Comparison of ENCODE assay signal across 8 cellular contexts in genomic region chr6:129501401-129502051, GRCh38.
DNase-seq lines count a peak whose midpoint lies in the region; ATAC-seq, FAIRE-seq and TF ChIP-seq lines count a peak whose summit lies in the region.

No MANE protein-coding gene starts in this region.

- no peaks in the 10 kb centered on the region for H3K36me3 ChIP-seq in pancreas
- no peaks in the 10 kb centered on the region for H3K36me3 ChIP-seq in Karpas-422 (ENCODE audit: insufficient read depth, low read length)

- CTCF ChIA-PET in HEK293T (lab: Yijun Ruan, JAX), result interaction anchor here (0.6 to 5.2 kb wide), 18 partner anchors 9 to 520 kb away, joined by 3 to 46 read pairs (median 4); no protein-coding TSS in a partner anchor

- H4K20me1 ChIP-seq in Karpas-422 (ENCODE audit: insufficient read depth, low read depth, low read length), result no peaks in the 10 kb centered on the region

- no peak overlapping the region for H3K9ac ChIP-seq in Karpas-422 (ENCODE audit: low read length)

- H3K9me2 ChIP-seq in Karpas-422 (replicated peaks; ENCODE audit: insufficient read depth, low read length), result no peaks in the 10 kb centered on the region

- H3K4me2 ChIP-seq in Karpas-422 (ENCODE audit: low read depth, low read length, poor library complexity, severe bottlenecking), result no peak overlapping the region

- no peak overlapping the region; the same call in 1 of the 2 replicates for H2AFZ ChIP-seq in Karpas-422 (ENCODE audit: low read length)

- DNase-seq in AG09319 (ENCODE audit: extremely low read depth, low read depth), result peak; percentile 89
- peak; percentile 61 for DNase-seq in HEK293T (ENCODE audit: extremely low spot score)
- peak; percentile 74 to 85 for DNase-seq in SW 1271 (lab: John Stamatoyannopoulos, UW)
- DNase-seq in fibroblast of mammary gland (ENCODE audit: low read depth), result peak; percentile 99
- DNase-seq in pancreas, result peak in 1 of 6 donors; percentile 26
- DNase-seq in Karpas-422, result no peak
- DNase-seq in NCI-H1048 (lab: John Stamatoyannopoulos, UW), result no peak

- ATAC-seq in pancreas (peak in 3 of 4 donors; percentile 52 to 76 (median 70)), HG03039 (IDR thresholded peaks at IDR 0.05; ENCODE audit: unreplicated experiment) (no peak)

- TF ChIP-seq CTCF in AG09319 (IDR thresholded peaks at IDR 0.05; ENCODE audit: low read depth, low read length), result no peak
- no peak for TF ChIP-seq CTCF in fibroblast of mammary gland (conservative IDR thresholded peaks at IDR 0.05; ENCODE audit: control insufficient read depth, insufficient read depth, low read depth, low read length)
- no peak for TF ChIP-seq CTCF in pancreas (IDR thresholded peaks at IDR 0.05)

- H3K9me3 ChIP-seq in pancreas (no peaks in the 10 kb centered on the region), Karpas-422 (ENCODE audit: low read length) (no peaks in the 10 kb centered on the region)

- H3K4me1 ChIP-seq in pancreas (peaks cover 0 to 16% (median 0%) of the 10 kb centered on the region in 3 donors), Karpas-422 (ENCODE audit: low read length) (no peaks in the 10 kb centered on the region)

- H3K27ac ChIP-seq in pancreas (peak overlapping the region in 1 of 4 donors; percentile 36), Karpas-422 (ENCODE audit: low read length) (no peak overlapping the region)

- POLR2A ChIA-PET in HEK293T (lab: Yijun Ruan, JAX), result no interaction called here

- H3K27me3 ChIP-seq in pancreas (no peaks in the 10 kb centered on the region), Karpas-422 (ENCODE audit: low read length) (no peaks in the 10 kb centered on the region)

- no peak for FAIRE-seq in pancreas (lab: Jason Lieb, UNC)

- no peaks in the 10 kb centered on the region for H3K79me2 ChIP-seq in Karpas-422 (ENCODE audit: low read length)

- intact Hi-C loops in pancreas (cut with DNase I), result loop anchor here in 2 of 3 donors (10.0 kb wide), 2 partner anchors 63 to 73 kb away; no protein-coding TSS in a partner anchor

- 72 to 77% methylated on average over 5 of the region's 5 CpGs for whole genome bisulfite sequencing in pancreas, 2 donors

- H3K4me3 ChIP-seq in fibroblast of mammary gland (ENCODE audit: control insufficient read depth, low read depth, low read length) (no peak overlapping the region), pancreas (no peak overlapping the region), Karpas-422 (ENCODE audit: low read length) (no peak overlapping the region)

TF ChIP-seq in HEK293T, 16 proteins besides CTCF, POLR2A, EP300 and RAD21:
- TF ChIP-seq CTBP1 (IDR thresholded peaks at IDR 0.05; ENCODE audit: borderline replicate concordance) (no peak), NFRKB (IDR thresholded peaks at IDR 0.05) (no peak), PKNOX1 (IDR thresholded peaks at IDR 0.05) (no peak), BHLHE40 (IDR thresholded peaks at IDR 0.05; ENCODE audit: borderline replicate concordance) (no peak), L3MBTL2 (conservative IDR thresholded peaks at IDR 0.05) (no peak), SP1 (IDR thresholded peaks at IDR 0.05) (no peak), ZNF384 (IDR thresholded peaks at IDR 0.05) (no peak), LEF1 (IDR thresholded peaks at IDR 0.05; ENCODE audit: borderline replicate concordance) (no peak), TARDBP (IDR thresholded peaks at IDR 0.05) (no peak), SUZ12 (IDR thresholded peaks at IDR 0.05) (no peak), FOXM1 (IDR thresholded peaks at IDR 0.05; ENCODE audit: borderline replicate concordance) (no peak), HDGF (IDR thresholded peaks at IDR 0.05; ENCODE audit: borderline replicate concordance) (no peak), FOXA1 (IDR thresholded peaks at IDR 0.05) (no peak), FOXK2 (IDR thresholded peaks at IDR 0.05) (no peak)
TF ChIP-seq in HEK293T: peak in this region for 0.

Comparison
In these comparisons a context has a peak if more than half of its experiments do, and no peak if none do; other contexts are left out.
1. DNase-seq: peak in AG09319 (single experiment), HEK293T (single experiment), SW 1271 (2 of 2) and fibroblast of mammary gland (single experiment); none in Karpas-422 (single experiment) and NCI-H1048 (single experiment).